ENCODE assay signal across 8 cellular contexts in genomic region chr10:26931223-26931622, GRCh38.
A peak's percentile ranks its signal among the peaks of the same experiment; 100 is the strongest.
DNase-seq lines count a peak whose midpoint lies in the region; ATAC-seq and TF ChIP-seq lines count a peak whose summit lies in the region.

No MANE protein-coding gene starts in this region.

- H3K9me2 ChIP-seq in Karpas-422 (replicated peaks; ENCODE audit: insufficient read depth, low read length): no peaks in the 10 kb centered on the region

- intact Hi-C loops in activated CD8-positive, alpha-beta T cell treated with anti-CD3 and anti-CD28 coated beads for 36 hours (cut with micrococcal nuclease): no loop called here
- intact Hi-C loops in activated T-helper 2 cell treated with anti-CD3 and anti-CD28 coated beads, Interferon-gamma antibody, Interleukin-2, Interleukin-4, amounts not matched to agents 10 μg/mL and 5 μg/mL and 100 μg/mL, durations not matched to agents 14 hours and 24 hours and 36 hours (cut with micrococcal nuclease): no loop called here

- no peaks in the 10 kb centered on the region for H3K4me1 Mint-ChIP-seq in activated CD8-positive, alpha-beta T cell treated with anti-CD3 and anti-CD28 coated beads for 36 hours (ENCODE audit: low read depth)
- peaks cover 3% of the 10 kb centered on the region for H3K4me1 Mint-ChIP-seq in activated T-helper 2 cell treated with anti-CD3 and anti-CD28 coated beads, Interferon-gamma antibody, Interleukin-2, Interleukin-4, amounts not matched to agents 10 μg/mL and 5 μg/mL and 100 μg/mL, durations not matched to agents 14 hours and 24 hours and 36 hours (ENCODE audit: low read depth)

- POLR2A ChIA-PET in activated CD8-positive, alpha-beta T cell treated with anti-CD3 and anti-CD28 coated beads for 36 hours (lab: Charles Lee): no interaction called here

- H3K36me3 ChIP-seq in Karpas-422 (ENCODE audit: insufficient read depth, low read length): no peaks in the 10 kb centered on the region

- no peaks in the 10 kb centered on the region for H3K9me3 Mint-ChIP-seq in activated CD8-positive, alpha-beta T cell treated with anti-CD3 and anti-CD28 coated beads for 36 hours
- H3K9me3 Mint-ChIP-seq in activated T-helper 2 cell treated with anti-CD3 and anti-CD28 coated beads, Interferon-gamma antibody, Interleukin-2, Interleukin-4, amounts not matched to agents 10 μg/mL and 5 μg/mL and 100 μg/mL, durations not matched to agents 14 hours and 24 hours and 36 hours: no peaks in the 10 kb centered on the region

- H4K20me1 ChIP-seq in Karpas-422 (ENCODE audit: insufficient read depth, low read depth, low read length): no peaks in the 10 kb centered on the region

- CTCF ChIA-PET in activated CD8-positive, alpha-beta T cell treated with anti-CD3 and anti-CD28 coated beads for 36 hours (lab: Charles Lee): interaction anchor here (1.4 kb wide), 1 partner anchor 10 kb away, joined by 3 read pairs; no protein-coding TSS in a partner anchor

- no peak overlapping the region for H3K27ac ChIP-seq in Karpas-422 (ENCODE audit: low read length)

- H3K9me3 ChIP-seq in Karpas-422 (ENCODE audit: low read length): no peaks in the 10 kb centered on the region

- no peak overlapping the region for H3K9ac ChIP-seq in Karpas-422 (ENCODE audit: low read length)

- TF ChIP-seq CTCF in activated CD8-positive, alpha-beta T cell treated with anti-CD3 and anti-CD28 coated beads for 36 hours (IDR thresholded peaks at IDR 0.05): no peak

- H3K36me3 Mint-ChIP-seq in activated CD8-positive, alpha-beta T cell treated with anti-CD3 and anti-CD28 coated beads for 36 hours (ENCODE audit: low read depth): no peaks in the 10 kb centered on the region
- H3K36me3 Mint-ChIP-seq in activated T-helper 2 cell treated with anti-CD3 and anti-CD28 coated beads, Interferon-gamma antibody, Interleukin-2, Interleukin-4, amounts not matched to agents 10 μg/mL and 5 μg/mL and 100 μg/mL, durations not matched to agents 14 hours and 24 hours and 36 hours (ENCODE audit: low read depth): no peaks in the 10 kb centered on the region

- peak; percentile 53 for DNase-seq in activated CD8-positive, alpha-beta T cell treated with anti-CD3 and anti-CD28 coated beads for 36 hours
- peak; percentile 34 for DNase-seq in myocyte (ENCODE audit: low read depth)
- no peak for DNase-seq in inferior parietal cortex (ENCODE audit: extremely low spot score)
- no peak for DNase-seq in cerebellum (ENCODE audit: low spot score)
- no peak for DNase-seq in activated T-helper 2 cell treated with anti-CD3 and anti-CD28 coated beads, Interferon-gamma antibody, Interleukin-2, Interleukin-4, amounts not matched to agents 10 μg/mL and 5 μg/mL and 100 μg/mL, durations not matched to agents 14 hours and 24 hours and 36 hours (ENCODE audit: low spot score)
- DNase-seq in Karpas-422: no peak

- H3K4me1 ChIP-seq in Karpas-422 (ENCODE audit: low read length): peaks cover 4% of the 10 kb centered on the region

- peak; percentile 44 for ATAC-seq in GM18519 (IDR thresholded peaks at IDR 0.05; ENCODE audit: low FRiP score, unreplicated experiment)
- peak; percentile 77 for ATAC-seq in HG02610 (IDR thresholded peaks at IDR 0.05; ENCODE audit: unreplicated experiment)
- ATAC-seq in activated CD8-positive, alpha-beta T cell treated with anti-CD3 and anti-CD28 coated beads for 36 hours: peak; percentile 79

- H3K4me2 ChIP-seq in Karpas-422 (ENCODE audit: low read depth, low read length, poor library complexity, severe bottlenecking): no peak overlapping the region

- H3K4me3 Mint-ChIP-seq in activated CD8-positive, alpha-beta T cell treated with anti-CD3 and anti-CD28 coated beads for 36 hours: no peak overlapping the region
- H3K4me3 Mint-ChIP-seq in activated T-helper 2 cell treated with anti-CD3 and anti-CD28 coated beads, Interferon-gamma antibody, Interleukin-2, Interleukin-4, amounts not matched to agents 10 μg/mL and 5 μg/mL and 100 μg/mL, durations not matched to agents 14 hours and 24 hours and 36 hours (ENCODE audit: low read depth): no peak overlapping the region

- no peaks in the 10 kb centered on the region for H3K79me2 ChIP-seq in Karpas-422 (ENCODE audit: low read length)

- H3K27ac Mint-ChIP-seq in activated CD8-positive, alpha-beta T cell treated with anti-CD3 and anti-CD28 coated beads for 36 hours: no peak overlapping the region
- H3K27ac Mint-ChIP-seq in activated T-helper 2 cell treated with anti-CD3 and anti-CD28 coated beads, Interferon-gamma antibody, Interleukin-2, Interleukin-4, amounts not matched to agents 10 μg/mL and 5 μg/mL and 100 μg/mL, durations not matched to agents 14 hours and 24 hours and 36 hours: no peak overlapping the region

- peaks cover 2% of the 10 kb centered on the region for H3K27me3 Mint-ChIP-seq in activated CD8-positive, alpha-beta T cell treated with anti-CD3 and anti-CD28 coated beads for 36 hours
- H3K27me3 Mint-ChIP-seq in activated T-helper 2 cell treated with anti-CD3 and anti-CD28 coated beads, Interferon-gamma antibody, Interleukin-2, Interleukin-4, amounts not matched to agents 10 μg/mL and 5 μg/mL and 100 μg/mL, durations not matched to agents 14 hours and 24 hours and 36 hours (ENCODE audit: low read depth): peaks cover 15% of the 10 kb centered on the region

- H3K27me3 ChIP-seq in Karpas-422 (ENCODE audit: low read length): no peaks in the 10 kb centered on the region

- H3K4me3 ChIP-seq in Karpas-422 (ENCODE audit: low read length): no peak overlapping the region

- no peak overlapping the region for H2AFZ ChIP-seq in Karpas-422 (ENCODE audit: low read length)

Comparison
In these comparisons a context has a peak if more than half of its experiments do, and no peak if none do; other contexts are left out.
1. DNase-seq: peak in activated CD8-positive, alpha-beta T cell treated with anti-CD3 and anti-CD28 coated beads for 36 hours (single experiment) and myocyte (single experiment); none in inferior parietal cortex (single experiment), cerebellum (single experiment), activated T-helper 2 cell treated with anti-CD3 and anti-CD28 coated beads, Interferon-gamma antibody, Interleukin-2, Interleukin-4, amounts not matched to agents 10 μg/mL and 5 μg/mL and 100 μg/mL, durations not matched to agents 14 hours and 24 hours and 36 hours (single experiment) and Karpas-422 (single experiment).
2. Peak in every context shown above with its lines, with median percentiles within 50 percentile points of each other: ATAC-seq.